ENCODE assay signal across 9 cellular contexts in genomic region chr7:66627151-66627681, GRCh38. TPM values are rescaled to one million over a fixed set of nuclear protein-coding genes. Genes with fewer than 3 reads are reported as not detected.
DNase-seq lines count a peak whose midpoint lies in the region; ATAC-seq and TF ChIP-seq lines count a peak whose summit lies in the region.
"Had no signal": no experiment of that assay in that cellular context is flagged by ENCODE, and none has a peak within 500 bp of the region (broad histone marks: within the 10 kb centered on the region; RNA-seq: fewer than 3 reads in every experiment).

No MANE protein-coding gene starts in this region.

- no peak overlapping the region for H2AFZ ChIP-seq in ACC112 (ENCODE audit: low read length, unreplicated experiment)
- H2AFZ ChIP-seq in GM23248: peak overlapping the region; percentile 43
- H2AFZ ChIP-seq in mesenchymal stem cell (ENCODE audit: low read depth, low read length): no peak overlapping the region

- DNase-seq in GM23248 (peak; percentile 85), WTC11 (ENCODE audit: low spot score) (no peak), mesenchymal stem cell (peak; percentile 99), cerebellar nuclear complex (lab: John Stamatoyannopoulos, UW) (no peak), omental fat pad (ENCODE audit: low spot score) (no peak), GM19240 (ENCODE audit: insufficient read length, low spot score) (no peak)
- DNase-seq: NCI-H187 had no signal

- peak overlapping the region in 1 of 2 experiments; percentile 33 for H2BK12ac ChIP-seq in mesenchymal stem cell (ENCODE audit: low read length in 2 of 2)

- H3K4me2 ChIP-seq in GM23248 (ENCODE audit: unreplicated experiment): peak overlapping the region; percentile 94
- H3K4me2 ChIP-seq in mesenchymal stem cell (ENCODE audit: low read length, poor library complexity, severe bottlenecking): no peak overlapping the region

- H3K4me3 Mint-ChIP-seq in WTC11: peak overlapping the region; percentile 57

- H2BK5ac ChIP-seq in mesenchymal stem cell (ENCODE audit: low read depth, low read length, poor library complexity, severe bottlenecking): no peak overlapping the region

- H3K9me3 ChIP-seq in GM23248 (ENCODE audit: low read depth): no peaks in the 10 kb centered on the region
- no peaks in the 10 kb centered on the region for H3K9me3 ChIP-seq in mesenchymal stem cell (ENCODE audit: control insufficient read depth, low read length)

- H2BK15ac ChIP-seq in mesenchymal stem cell (ENCODE audit: low read depth, poor library complexity, severe bottlenecking): no peak overlapping the region

- H3K79me2 ChIP-seq in ACC112 (ENCODE audit: control insufficient read depth, insufficient read depth, low read length, unreplicated experiment) (peaks cover 21% of the 10 kb centered on the region), GM23248 (ENCODE audit: insufficient read depth) (peaks cover 29% of the 10 kb centered on the region)

- no peak overlapping the region for H2BK120ac ChIP-seq in mesenchymal stem cell (ENCODE audit: low read depth, low read length)

- H3K23ac ChIP-seq in mesenchymal stem cell (ENCODE audit: low read length in 2 of 2): no peak overlapping the region

- H3K36me3 ChIP-seq in ACC112 (ENCODE audit: insufficient read depth, low read length) (no peaks in the 10 kb centered on the region), GM23248 (ENCODE audit: low read depth) (no peaks in the 10 kb centered on the region), mesenchymal stem cell (ENCODE audit: control insufficient read depth in 1 of 2, insufficient read depth in 2 of 2, low read depth in 1 of 2, low read length in 2 of 2) (peaks cover 0 to 4% of the 10 kb centered on the region in 2 experiments)

- 8 to 12% methylated on average over 10 of the region's 10 CpGs for WGBS in GM23248 (ENCODE audit: low coverage in 1 of 2, low lambda C conversion rate in 2 of 2, missing lambda C conversion rate in 2 of 2), 2 experiments
- WGBS in mesenchymal stem cell: 23% methylated on average over 7 of the region's 10 CpGs

- H3K9me3 Mint-ChIP-seq in WTC11: no peaks in the 10 kb centered on the region; the same call in 1 of the 2 replicates

- H3K27ac ChIP-seq in ACC112 (ENCODE audit: low read depth, low read length): peak overlapping the region; percentile 99
- peak overlapping the region; percentile 99 for H3K27ac ChIP-seq in GM23248
- H3K27ac ChIP-seq in mesenchymal stem cell (ENCODE audit: low read length, poor library complexity, severe bottlenecking): no peak overlapping the region

- no peaks in the 10 kb centered on the region for H3K27me3 ChIP-seq in ACC112 (ENCODE audit: insufficient read depth, low read length)
- no peaks in the 10 kb centered on the region for H3K27me3 ChIP-seq in GM23248 (replicated peaks; ENCODE audit: insufficient read depth)
- no peaks in the 10 kb centered on the region for H3K27me3 ChIP-seq in mesenchymal stem cell (ENCODE audit: control insufficient read depth in 1 of 2, insufficient read depth in 1 of 2, low read length in 2 of 2)

- H3K4me1 ChIP-seq in ACC112 (ENCODE audit: control insufficient read depth, insufficient read depth, low read length, unreplicated experiment) (peaks cover 23% of the 10 kb centered on the region), GM23248 (ENCODE audit: insufficient read depth) (peaks cover 29% of the 10 kb centered on the region), mesenchymal stem cell (ENCODE audit: control insufficient read depth, insufficient read depth, low read depth, low read length) (peaks cover 14% of the 10 kb centered on the region)

- no peak overlapping the region for H3K14ac ChIP-seq in mesenchymal stem cell (ENCODE audit: low read length in 2 of 2)

- no peaks in the 10 kb centered on the region for H4K20me1 ChIP-seq in GM23248 (ENCODE audit: insufficient read depth)

- no peak overlapping the region for H3K18ac ChIP-seq in mesenchymal stem cell (ENCODE audit: low read depth in 1 of 2, low read length in 2 of 2)

- no peak overlapping the region for H3K4ac ChIP-seq in mesenchymal stem cell (ENCODE audit: low read depth in 1 of 2, low read length in 2 of 2)

- in situ Hi-C loops in GM23248 (cut with MboI): no loop called here

- H3K9ac ChIP-seq in GM23248: peak overlapping the region; percentile 95
- peak overlapping the region; percentile 98 for H3K9ac ChIP-seq in mesenchymal stem cell (ENCODE audit: low read length)

- no peak for TF ChIP-seq CTCF in WTC11 (IDR thresholded peaks at IDR 0.05)
- TF ChIP-seq CTCF in omental fat pad (IDR thresholded peaks at IDR 0.05): no peak

- H2AK5ac ChIP-seq in mesenchymal stem cell (ENCODE audit: low read length, severe bottlenecking): no peak overlapping the region

- peaks cover 23% of the 10 kb centered on the region; the same call in 1 of the 2 replicates for H3F3A ChIP-seq in GM23248 (ENCODE audit: insufficient read depth)

- peaks cover 17% of the 10 kb centered on the region for H3K27me3 Mint-ChIP-seq in WTC11 (ENCODE audit: low read depth)

- no peak overlapping the region for H4K91ac ChIP-seq in mesenchymal stem cell (ENCODE audit: low read length)

- POLR2A ChIA-PET in WTC11 (lab: Charles Lee): no interaction called here

- H3K27ac Mint-ChIP-seq in WTC11: peak overlapping the region; percentile 36; the same call in 1 of the 2 replicates

- peaks cover 12% of the 10 kb centered on the region for H3K4me1 Mint-ChIP-seq in WTC11

- peaks cover 20% of the 10 kb centered on the region for H3K79me1 ChIP-seq in mesenchymal stem cell (replicated peaks; ENCODE audit: low read length, poor library complexity, severe bottlenecking)

- H3K9me2 ChIP-seq in GM23248 (ENCODE audit: insufficient read depth): no peaks in the 10 kb centered on the region

- ATAC-seq in WTC11: no peak
- no peak for ATAC-seq in GM18519 (IDR thresholded peaks at IDR 0.05; ENCODE audit: low FRiP score, unreplicated experiment)
- ATAC-seq in omental fat pad (ENCODE audit: low FRiP score): no peak

- no peaks in the 10 kb centered on the region for H3K36me3 Mint-ChIP-seq in WTC11

- H3K4me3 ChIP-seq in ACC112 (ENCODE audit: low read depth, low read length): no peak overlapping the region
- H3K4me3 ChIP-seq in GM23248: peak overlapping the region; percentile 79
- peak overlapping the region in 1 of 2 experiments; percentile 83 for H3K4me3 ChIP-seq in mesenchymal stem cell (ENCODE audit: insufficient read depth in 1 of 2, low read depth in 1 of 2, low read length in 2 of 2)

- CTCF ChIA-PET in WTC11 (lab: Charles Lee): interaction anchor here (0.6 to 3.1 kb wide), 3 partner anchors 20 to 998 kb away, joined by 3 to 16 read pairs (median 5); no protein-coding TSS in a partner anchor

- no peak overlapping the region for H4K8ac ChIP-seq in mesenchymal stem cell (ENCODE audit: low read length)

TF ChIP-seq in WTC11, 78 proteins besides CTCF, POLR2A, EP300 and RAD21:
- TF ChIP-seq CREB1 (CRISPR knock-in tag; IDR thresholded peaks at IDR 0.05): no peak
- peak; percentile 92 for TF ChIP-seq ZNF121 (CRISPR knock-in tag; IDR thresholded peaks at IDR 0.05)
- no peak for TF ChIP-seq NFE2L1 (CRISPR knock-in tag; IDR thresholded peaks at IDR 0.05)

RNA-seq across cellular contexts. Expression of gene KCTD7, which starts 1.5 kb away (rescaled TPM):
- 11.6 and 14.9 TPM in 2 replicates for total RNA-seq in GM23248 (2014; rRNA removed; shearing (Covaris generic))
- polyA plus RNA-seq in GM23248 (2016; fragmentation: Nextera tagmentation; extraction: Ambion mirVana): 4.9 and 5.0 TPM in 2 replicates
- total RNA-seq in WTC11 (2021): 10.5 to 11.6 TPM (median 10.8 TPM) in 3 replicates
- 7.2 TPM for polyA plus RNA-seq in mesenchymal stem cell (2013, experiment 1 of 2)
- polyA plus RNA-seq in mesenchymal stem cell (2013, experiment 2 of 2): 7.2 TPM
- 10 to 100 TPM; 14.2 to 26.8 (median 14.6) TPM for total RNA-seq in omental fat pad

Comparison
In these comparisons a context has a peak if more than half of its experiments do, and no peak if none do; other contexts are left out.
1. DNase-seq: peak in GM23248 (single experiment) and mesenchymal stem cell (single experiment); none in WTC11 (single experiment), cerebellar nuclear complex (0 of 2), omental fat pad (single experiment) and GM19240 (single experiment).